Comparison of ENCODE assay signal across 17 cellular contexts in the genomic region with DNA sequence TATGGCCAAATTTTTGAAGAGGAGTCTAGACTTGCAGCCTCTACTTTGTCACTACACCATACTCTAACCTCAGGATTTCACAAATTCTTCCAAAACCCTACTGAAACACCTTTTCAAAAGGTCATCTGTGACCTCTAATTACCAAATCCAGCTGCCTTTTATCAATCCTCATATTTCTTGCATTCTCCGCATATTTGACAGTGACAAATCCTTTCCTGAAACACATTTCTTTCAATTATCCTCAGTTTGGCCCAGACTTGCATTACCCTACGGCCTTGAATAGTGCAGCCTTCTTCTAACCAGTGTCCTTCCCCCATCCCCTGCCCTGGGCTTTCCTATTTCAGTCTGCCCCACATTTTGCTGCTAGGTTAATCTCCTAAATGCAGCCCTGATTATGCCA. TPM values are rescaled to one million over a fixed set of nuclear protein-coding genes. Genes with fewer than 3 reads are reported as not detected.
DNase-seq lines count a peak whose midpoint lies in the region; ATAC-seq, FAIRE-seq and TF ChIP-seq lines count a peak whose summit lies in the region.
"Had no signal": no experiment of that assay in that cellular context is flagged by ENCODE, and none has a peak within 500 bp of the region (broad histone marks: within the 10 kb centered on the region; RNA-seq: fewer than 3 reads in every experiment).

No MANE protein-coding gene starts in this region.

- no peak overlapping the region for H2BK15ac ChIP-seq in H1 (ENCODE audit: low read length)

- H4K5ac ChIP-seq in H1 (ENCODE audit: insufficient read length, low read depth, low read length): no peak overlapping the region

- POLR2A ChIA-PET in H1 (lab: Charles Lee; ENCODE audit: partially characterized antibody): no interaction called here

- H2AK5ac ChIP-seq in H1 (ENCODE audit: low read depth, low read length): no peak overlapping the region

- ATAC-seq in HG02840 (IDR thresholded peaks at IDR 0.05; ENCODE audit: low FRiP score, unreplicated experiment): no peak
- ATAC-seq: K562 had no signal

- H3K79me2 ChIP-seq in H1 (ENCODE audit: control insufficient read depth in 1 of 2, insufficient read depth in 2 of 2, low read length in 2 of 2): no peaks in the 10 kb centered on the region

- H4K91ac ChIP-seq in H1 (replicated peaks; ENCODE audit: insufficient read length, low read length): no peak overlapping the region

- no peak overlapping the region for H2BK20ac ChIP-seq in H1 (ENCODE audit: low read length)

- peak; percentile 13 for FAIRE-seq in H1 (lab: Jason Lieb, UNC)
- FAIRE-seq: K562 had no signal

- H3K9me3 ChIP-seq in H1 (ENCODE audit: insufficient read depth in 2 of 2, low read depth in 1 of 2, low read length in 1 of 2): no peaks in the 10 kb centered on the region

- H3K27ac ChIP-seq in H1 (ENCODE audit: low read depth, low read length): no peak overlapping the region
- H3K27ac ChIP-seq: C4-2B, GM23248 had no signal

- no peak overlapping the region for H2BK120ac ChIP-seq in H1 (replicated peaks; ENCODE audit: low read depth, low read length)

- H4K8ac ChIP-seq in H1 (ENCODE audit: extremely low read depth, insufficient read depth, low read length): no peak overlapping the region

- H3K4ac ChIP-seq in H1 (replicated peaks; ENCODE audit: insufficient read length, low read depth, low read length): no peak overlapping the region

- H4K20me1 ChIP-seq in H1 (replicated peaks in 1 of 2; ENCODE audit: control insufficient read depth in 1 of 2, insufficient read depth in 2 of 2, low read length in 2 of 2): no peaks in the 10 kb centered on the region

- no peak overlapping the region for H3K18ac ChIP-seq in H1 (ENCODE audit: extremely low read depth, low read length)

- TF ChIP-seq RAD21 in H1 (IDR thresholded peaks at IDR 0.05 in 1 of 2, conservative IDR thresholded peaks at IDR 0.05 in 1 of 2; ENCODE audit: low read depth in 2 of 2, low read length in 2 of 2): no peak

- no peaks in the 10 kb centered on the region for H3K36me3 ChIP-seq in H1 (ENCODE audit: control insufficient read depth in 2 of 4, insufficient read depth in 4 of 4, low read length in 3 of 4)

- H3K23ac ChIP-seq in H1 (ENCODE audit: insufficient read length): no peak overlapping the region

- H3K4me1 ChIP-seq in H1 (replicated peaks in 1 of 4; ENCODE audit: control insufficient read depth in 3 of 4, insufficient read depth in 4 of 4, low read length in 3 of 4): no peaks in the 10 kb centered on the region; a peak in 1 of 7 replicates

- no peak for TF ChIP-seq EP300 in H1 (IDR thresholded peaks at IDR 0.05; ENCODE audit: borderline replicate concordance in 1 of 2, low read depth in 2 of 2, low read length in 2 of 2)

- H3K27me3 ChIP-seq in H1 (replicated peaks in 1 of 4; ENCODE audit: control insufficient read depth in 3 of 4, extremely low read depth in 1 of 4, insufficient read depth in 3 of 4, low read length in 3 of 4): no peaks in the 10 kb centered on the region

- no peak overlapping the region for H3K9ac ChIP-seq in H1 (replicated peaks in 1 of 4; ENCODE audit: extremely low read depth in 1 of 4, low read depth in 3 of 4, low read length in 3 of 4)
- H3K9ac ChIP-seq: GM23248 had no signal

- DNase-seq in GM03348 (ENCODE audit: low spot score): peak; percentile 13
- DNase-seq in amniotic epithelial cell (ENCODE audit: low read depth): peak; percentile 28
- no peak for DNase-seq in H1 (ENCODE audit: low read depth in 1 of 2, low spot score in 2 of 2)
- peak; percentile 26 to 45 for DNase-seq in lung microvascular endothelial cell (ENCODE audit: low read depth in 2 of 2)
- DNase-seq in NCI-H1092 treated with DMSO at 0.1 percent for 48 hours (lab: John Stamatoyannopoulos, UW): no peak
- no peak for DNase-seq in activated CD8-positive, alpha-beta memory T cell treated with anti-CD3 and anti-CD28 coated beads, Interleukin-2, amount 50 U/mL, for 4 hours
- DNase-seq: AML-193, DMS79, GM23248, NCI-H187, NCI-H2227 treated with DMSO at 0.1 percent for 48 hours, NCI-H510A treated with DMSO at 0.1 percent for 48 hours, NCI-H774 had no signal

- no peak overlapping the region for H3K4me3 ChIP-seq in H1 (ENCODE audit: extremely low read depth in 1 of 4, insufficient read depth in 2 of 4, low read depth in 3 of 4, low read length in 4 of 4)
- H3K4me3 ChIP-seq: GM23248, K562 had no signal

- no peak overlapping the region for H3K4me2 ChIP-seq in H1 (ENCODE audit: insufficient read depth in 1 of 2, low read depth in 2 of 2, low read length in 2 of 2)

- H2BK5ac ChIP-seq in H1 (ENCODE audit: low read depth, low read length): no peak overlapping the region

- no peak overlapping the region for H2BK12ac ChIP-seq in H1 (ENCODE audit: low read depth, low read length)

- H2AFZ ChIP-seq in H1 (ENCODE audit: low read length): no peak overlapping the region
- H2AFZ ChIP-seq: GM23248 had no signal

- no peak overlapping the region for H3K14ac ChIP-seq in H1 (ENCODE audit: insufficient read length)

- no peak overlapping the region for H3K56ac ChIP-seq in H1 (replicated peaks; ENCODE audit: insufficient read length, low read depth, low read length)

- TF ChIP-seq POLR2A in H1 (IDR thresholded peaks at IDR 0.05; ENCODE audit: control extremely low read depth in 1 of 2, low read depth in 2 of 2, low read length in 2 of 2): no peak

- CTCF ChIA-PET in H1 (lab: Charles Lee; ENCODE audit: partially characterized antibody): no interaction called here

- no peaks in the 10 kb centered on the region for H3K23me2 ChIP-seq in H1 (ENCODE audit: low read depth, low read length)

- H3K79me1 ChIP-seq in H1 (ENCODE audit: low read depth, low read length): no peaks in the 10 kb centered on the region

- no peak for TF ChIP-seq CTCF in H1 (IDR thresholded peaks at IDR 0.05; ENCODE audit: control extremely low read depth in 1 of 3, insufficient read depth in 1 of 3, low read depth in 1 of 3, low read length in 3 of 3)

- 84% methylated on average over 2 of the region's 2 CpGs; no CpG with 5 or more reads in 1 of the 2 experiments for WGBS in H1 (ENCODE audit: extremely low coverage in 1 of 2, insufficient coverage in 1 of 2, insufficient read length in 1 of 2, insufficient replicate concordance in 2 of 2, low coverage in 1 of 2, low lambda C conversion rate in 2 of 2, missing lambda C conversion rate in 1 of 2), 2 experiments

TF ChIP-seq in H1, 55 proteins besides CTCF, POLR2A, EP300 and RAD21:
- no peak for TF ChIP-seq GTF2F1 (IDR thresholded peaks at IDR 0.05; ENCODE audit: borderline replicate concordance, low read depth, low read length)

RNA-seq across cellular contexts. Expression of a gene that starts 25.5 kb away (rescaled TPM):
- total RNA-seq in H1 (2021; fragmentation: NEBNext Ultra II Directional; extraction: Animal tissue kit (Norgen Biotek cat#: 25700)): 1.6 and 1.7 TPM in 2 replicates
- polyA plus RNA-seq in H1 (2011; rRNA removed): 0.98 and 1.3 TPM in 2 replicates
- polyA plus RNA-seq in H1 (2011; cell fraction: cytosol; rRNA removed): 0.90 TPM
- polyA plus RNA-seq in H1 (2011; cell fraction: nucleus; rRNA removed): 1.5 TPM
- polyA plus RNA-seq in H1 (2012, experiment 1 of 2): 0.66 to 1.5 TPM (median 1.0 TPM) in 4 replicates
- polyA plus RNA-seq in H1 (2012, experiment 2 of 2): 0.25 TPM
- 0.59 TPM for polyA plus RNA-seq in H1 (2013, experiment 1 of 2)
- 0.53 TPM for polyA plus RNA-seq in H1 (2013, experiment 2 of 2)
- polyA minus RNA-seq in H1 (2011; rRNA and poly(A)+ RNA removed): 5.5 and 9.0 TPM in 2 replicates
- 2.6 TPM for polyA minus RNA-seq in H1 (2011; cell fraction: cytosol; rRNA and poly(A)+ RNA removed)
- polyA minus RNA-seq in H1 (2011; cell fraction: nucleus; rRNA and poly(A)+ RNA removed): 5.0 TPM
- 38.6 and 108 TPM in 2 replicates for total RNA-seq in lung microvascular endothelial cell
- total RNA-seq: G401 had no signal
- polyA plus RNA-seq: K562 had no signal

Comparison
In these comparisons a context has a peak if more than half of its experiments do, and no peak if none do; other contexts are left out.
1. DNase-seq: peak in GM03348 (single experiment), amniotic epithelial cell (single experiment) and lung microvascular endothelial cell (2 of 2); none in H1 (0 of 2), NCI-H1092 treated with DMSO at 0.1 percent for 48 hours (single experiment) and activated CD8-positive, alpha-beta memory T cell treated with anti-CD3 and anti-CD28 coated beads, Interleukin-2, amount 50 U/mL, for 4 hours (single experiment).
2. RNA of a gene that starts 25.5 kb away (total RNA-seq): 38.6 to 108 TPM in lung microvascular endothelial cell; 1.6 to 1.7 TPM in H1; every median in the first group is over 10 times any median in the second.